ENCODE assay signal across 22 cellular contexts in genomic region chr14:83764656-83765055, GRCh38.
"Had no signal": no experiment of that assay in that cellular context is flagged by ENCODE, and none has a peak within 500 bp of the region (broad histone marks: within the 10 kb centered on the region; RNA-seq: fewer than 3 reads in every experiment).

No MANE protein-coding gene starts in this region.

- H3K9me3 ChIP-seq: esophagus squamous epithelium, lower lobe of right lung, neutrophil, pancreas, right atrium auricular region, suprapubic skin, vagina had no signal

- H3K4me1 ChIP-seq: esophagus squamous epithelium, lower lobe of right lung, pancreas, right atrium auricular region, suprapubic skin, vagina had no signal

- H3K4me3 ChIP-seq: esophagus squamous epithelium, lower lobe of right lung, pancreas, right atrium auricular region, smooth muscle cell, suprapubic skin, vagina had no signal

- H3K27me3 ChIP-seq: esophagus squamous epithelium, neutrophil, pancreas, right atrium auricular region, suprapubic skin, vagina had no signal

- H3K27ac Mint-ChIP-seq: effector memory CD8-positive, alpha-beta T cell; naive thymus-derived CD8-positive, alpha-beta T cell; stimulated activated naive CD8-positive, alpha-beta T cell treated with anti-CD3 and anti-CD28 coated beads, Interleukin-15, amount 100 ng/mL, for 72 hours had no signal

- H3K4me3 Mint-ChIP-seq: effector memory CD8-positive, alpha-beta T cell; naive thymus-derived CD8-positive, alpha-beta T cell; stimulated activated naive CD8-positive, alpha-beta T cell treated with anti-CD3 and anti-CD28 coated beads, Interleukin-15, amount 100 ng/mL, for 72 hours had no signal

- H3K4me2 ChIP-seq: smooth muscle cell had no signal

- DNase-seq: cortex of kidney; effector memory CD8-positive, alpha-beta T cell; erythroblast; esophagus squamous epithelium; foreskin melanocyte; left ventricle myocardium superior; lower lobe of right lung; naive thymus-derived CD8-positive, alpha-beta T cell; pancreas; stimulated activated CD4-positive, alpha-beta T cell treated with anti-CD3 and anti-CD28 coated beads, Interleukin-12 subunit alpha, Interleukin-12 subunit beta, amount 100 ng/mL, for 4 hours; stimulated activated CD4-positive, alpha-beta T cell treated with anti-CD3 and anti-CD28 coated beads, Interleukin-1b, Interleukin-23, amount 100 ng/mL, for 48 hours; stimulated activated CD4-positive, alpha-beta T cell treated with anti-CD3 and anti-CD28 coated beads, Interleukin-4, amount 100 ng/mL, for 1 hour; stimulated activated CD8-positive, alpha-beta memory T cell treated with anti-CD3 and anti-CD28 coated beads, Interleukin-4, amount 100 ng/mL, for 48 hours; stimulated activated naive CD4-positive, alpha-beta T cell; stimulated activated naive CD8-positive, alpha-beta T cell treated with anti-CD3 and anti-CD28 coated beads, Interleukin-15, amount 100 ng/mL, for 72 hours; trophoblast cell had no signal

- ATAC-seq: effector memory CD8-positive, alpha-beta T cell; left ventricle myocardium superior; lower lobe of right lung; naive thymus-derived CD8-positive, alpha-beta T cell; pancreas; sciatic nerve; stimulated activated naive CD8-positive, alpha-beta T cell treated with anti-CD3 and anti-CD28 coated beads, Interleukin-15, amount 100 ng/mL, for 72 hours had no signal

- H3K27ac ChIP-seq: esophagus squamous epithelium, lower lobe of right lung, neutrophil, pancreas, right atrium auricular region, suprapubic skin, vagina had no signal

- H3K27me3 Mint-ChIP-seq: effector memory CD8-positive, alpha-beta T cell; naive thymus-derived CD8-positive, alpha-beta T cell; stimulated activated naive CD8-positive, alpha-beta T cell treated with anti-CD3 and anti-CD28 coated beads, Interleukin-15, amount 100 ng/mL, for 72 hours had no signal

- H3K36me3 ChIP-seq: esophagus squamous epithelium, lower lobe of right lung, neutrophil, pancreas, right atrium auricular region, suprapubic skin, vagina had no signal

- H3K36me3 Mint-ChIP-seq: naive thymus-derived CD8-positive, alpha-beta T cell had no signal

- H3K4me1 Mint-ChIP-seq: naive thymus-derived CD8-positive, alpha-beta T cell; stimulated activated naive CD8-positive, alpha-beta T cell treated with anti-CD3 and anti-CD28 coated beads, Interleukin-15, amount 100 ng/mL, for 72 hours had no signal
